ENCODE assay signal across 23 cellular contexts in the genomic region with DNA sequence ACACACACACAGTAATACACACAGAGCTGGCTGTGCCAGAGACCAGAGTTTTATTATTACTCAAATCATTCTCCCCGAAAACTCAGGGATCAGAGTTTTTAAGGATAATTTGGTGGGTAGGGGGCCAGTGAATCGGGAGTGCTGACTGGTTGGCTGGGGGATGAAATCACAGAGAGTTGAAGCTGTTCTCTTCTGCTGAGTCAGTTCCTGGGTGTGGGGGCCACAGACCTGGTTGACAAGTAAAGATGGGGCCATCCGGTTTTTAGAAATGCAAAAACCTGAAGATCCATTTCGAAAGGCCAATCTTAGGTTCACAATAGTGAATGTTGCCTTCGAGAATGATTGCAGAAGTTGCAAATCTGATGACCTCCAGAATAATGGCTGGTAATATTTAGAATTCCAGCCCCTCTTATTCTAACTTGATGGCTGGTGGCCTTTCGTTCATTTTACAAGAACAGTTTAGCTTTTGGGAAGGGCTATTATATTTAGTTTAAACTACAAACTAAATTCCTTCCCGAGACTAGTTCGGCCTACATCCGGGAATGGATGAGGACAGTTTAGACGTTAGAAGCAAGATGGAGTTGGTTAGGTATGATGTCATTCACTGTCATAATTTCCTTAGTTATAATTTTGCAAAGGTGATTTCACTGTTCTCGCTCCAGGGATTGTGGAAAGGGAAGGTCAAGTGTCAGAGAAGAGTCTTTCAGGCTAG.
"Had no signal": no experiment of that assay in that cellular context is flagged by ENCODE, and none has a peak within 500 bp of the region (broad histone marks: within the 10 kb centered on the region; RNA-seq: fewer than 3 reads in every experiment).

No MANE protein-coding gene starts in this region.

- H3K9me3 ChIP-seq: esophagus muscularis mucosa, prostate gland, upper lobe of right lung had no signal

- H3K27me3 ChIP-seq: foreskin keratinocyte, suprapubic skin, upper lobe of right lung had no signal

- H3K4me1 ChIP-seq: esophagus muscularis mucosa, foreskin keratinocyte, heart left ventricle, left ventricle myocardium inferior, prostate gland, suprapubic skin, tibial artery, upper lobe of right lung had no signal

- H3K27ac ChIP-seq: esophagus muscularis mucosa, foreskin keratinocyte, heart left ventricle, left ventricle myocardium inferior, prostate gland, suprapubic skin, tibial artery, upper lobe of right lung had no signal

- FAIRE-seq: bronchial epithelial cell, colon had no signal

- H3K4me3 ChIP-seq: esophagus muscularis mucosa, heart left ventricle, left ventricle myocardium inferior, prostate gland, suprapubic skin, tibial artery, upper lobe of right lung had no signal

- H3K36me3 ChIP-seq: esophagus muscularis mucosa, heart left ventricle, left ventricle myocardium inferior, prostate gland, suprapubic skin, tibial artery, upper lobe of right lung had no signal

- ATAC-seq: activated CD4-positive, alpha-beta T cell treated with anti-CD3 and anti-CD28 coated beads for 36 hours; activated CD8-positive, alpha-beta memory T cell treated with anti-CD3 and anti-CD28 coated beads, Interleukin-2, amount 10 ng/mL, durations not matched to agents 7 days and 5 days; activated CD8-positive, alpha-beta T cell treated with anti-CD3 and anti-CD28 coated beads, Interleukin-2, amount 10 ng/mL, durations not matched to agents 7 days and 5 days; activated T-cell treated with anti-CD3 and anti-CD28 coated beads, Interleukin-2, amount 50 U/mL, for 72 hours; foreskin keratinocyte had no signal

- DNase-seq: activated CD4-positive, alpha-beta T cell treated with anti-CD3 and anti-CD28 coated beads for 36 hours; activated CD4-positive, CD25-positive, alpha-beta regulatory T cell; activated CD8-positive, alpha-beta memory T cell treated with anti-CD3 and anti-CD28 coated beads, Interleukin-2, amount 10 ng/mL, durations not matched to agents 7 days and 5 days; activated CD8-positive, alpha-beta T cell treated with anti-CD3 and anti-CD28 coated beads, Interleukin-2, amount 10 ng/mL, durations not matched to agents 7 days and 5 days; activated naive CD4-positive, alpha-beta T cell; activated T-cell treated with anti-CD3 and anti-CD28 coated beads, Interleukin-2, amount 50 U/mL, for 72 hours; anterior cingulate cortex; dermis blood vessel endothelial cell; effector CD4-positive, alpha-beta T cell; foreskin keratinocyte; hypothalamus; left ventricle myocardium inferior; mammary epithelial cell; retina; stimulated activated naive CD4-positive, alpha-beta T cell; tibial artery had no signal
